ENCODE assay signal across 1 cellular context in the genomic region with DNA sequence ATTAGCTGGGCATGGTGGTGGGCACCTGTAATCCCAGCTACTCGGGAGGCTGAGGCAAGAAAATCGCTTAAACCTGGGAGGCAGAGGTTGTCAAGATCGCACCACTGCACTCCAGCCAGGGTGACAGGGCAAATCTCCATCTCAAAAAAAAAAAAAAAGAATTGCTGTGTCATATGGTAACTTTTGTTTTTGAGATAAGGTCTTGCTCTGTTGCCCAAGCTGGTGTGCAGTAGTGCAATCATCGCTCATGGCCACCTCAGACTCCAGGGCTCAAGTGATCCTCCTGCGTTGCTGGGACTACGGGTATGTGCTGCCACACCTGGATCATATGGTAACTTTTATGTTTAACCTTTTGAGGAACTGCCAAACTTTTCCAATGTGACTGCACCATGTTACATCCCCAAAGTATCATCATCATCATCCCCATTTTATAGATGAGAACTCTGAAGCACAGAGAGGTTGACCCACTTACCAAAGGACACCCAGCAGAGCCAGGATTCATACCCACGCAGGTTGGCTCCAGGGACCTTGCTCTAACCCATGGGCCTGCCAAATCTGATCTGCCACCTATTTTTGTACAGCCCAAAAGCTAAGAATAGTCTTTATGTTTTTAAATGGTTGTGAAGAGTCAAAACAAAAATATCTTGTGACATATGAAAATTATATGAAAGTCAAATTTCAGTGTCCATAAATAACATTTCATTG.
TF ChIP-seq lines count a peak whose summit lies in the region.

No MANE protein-coding gene starts in this region.

TF ChIP-seq in K562, 482 proteins besides CTCF, POLR2A, EP300 and RAD21 (continued from another document and continues in another):
- TF ChIP-seq, protein P1, sequence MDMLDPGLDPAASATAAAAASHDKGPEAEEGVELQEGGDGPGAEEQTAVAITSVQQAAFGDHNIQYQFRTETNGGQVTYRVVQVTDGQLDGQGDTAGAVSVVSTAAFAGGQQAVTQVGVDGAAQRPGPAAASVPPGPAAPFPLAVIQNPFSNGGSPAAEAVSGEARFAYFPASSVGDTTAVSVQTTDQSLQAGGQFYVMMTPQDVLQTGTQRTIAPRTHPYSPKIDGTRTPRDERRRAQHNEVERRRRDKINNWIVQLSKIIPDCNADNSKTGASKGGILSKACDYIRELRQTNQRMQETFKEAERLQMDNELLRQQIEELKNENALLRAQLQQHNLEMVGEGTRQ (CRISPR knock-in tag; IDR thresholded peaks at IDR 0.05) = no peak
- TF ChIP-seq SLC30A9 (CRISPR knock-in tag; IDR thresholded peaks at IDR 0.05) (no peak), SREBF2 (CRISPR knock-in tag; IDR thresholded peaks at IDR 0.05) (no peak), SMAD2 (IDR thresholded peaks at IDR 0.05; ENCODE audit: low read depth, low read length) (no peak), SPI1 (IDR thresholded peaks at IDR 0.05; ENCODE audit: borderline replicate concordance, low read depth, low read length) (0 out of 2 replicates have a peak, but pooled peaks have one; percentile 32), ZEB2 (IDR thresholded peaks at IDR 0.05) (peak; percentile 43; the same call in 1 of the 2 replicates), ZNF57 (CRISPR knock-in tag; IDR thresholded peaks at IDR 0.05) (no peak), TOE1 (IDR thresholded peaks at IDR 0.05; ENCODE audit: borderline replicate concordance) (no peak), TOE1 (CRISPR knock-in tag; IDR thresholded peaks at IDR 0.05; ENCODE audit: borderline replicate concordance, low read depth) (no peak), CBFA2T2 (conservative IDR thresholded peaks at IDR 0.05) (peak; percentile 74), TRIM28 (IDR thresholded peaks at IDR 0.05) (peak; percentile 84), HEY1 (CRISPR knock-in tag; IDR thresholded peaks at IDR 0.05; ENCODE audit: borderline replicate concordance) (no peak), NUFIP1 (IDR thresholded peaks at IDR 0.05; ENCODE audit: partially characterized antibody) (no peak), BACH1 (tag; IDR thresholded peaks at IDR 0.05) (peak; percentile 99), ZNF75A (CRISPR knock-in tag; IDR thresholded peaks at IDR 0.05) (no peak), CCNT2 (IDR thresholded peaks at IDR 0.05; ENCODE audit: borderline replicate concordance, extremely low read depth, insufficient read length, low read depth, low read length) (no peak), ESRRA (IDR thresholded peaks at IDR 0.05; ENCODE audit: borderline replicate concordance, low read depth) (no peak; the same call in 1 of the 2 replicates), XRCC5 (IDR thresholded peaks at IDR 0.05; ENCODE audit: low read depth, low read length) (no peak), SRSF3 (IDR thresholded peaks at IDR 0.05; ENCODE audit: insufficient read depth, low read length) (no peak), THRAP3 (IDR thresholded peaks at IDR 0.05; ENCODE audit: borderline replicate concordance) (no peak), XRCC3 (IDR thresholded peaks at IDR 0.05) (no peak), ZNF668 (CRISPR knock-in tag; IDR thresholded peaks at IDR 0.05) (no peak), ZNF174 (CRISPR knock-in tag; IDR thresholded peaks at IDR 0.05) (no peak), ZNF217 (CRISPR knock-in tag; IDR thresholded peaks at IDR 0.05) (no peak), IRF2 (CRISPR knock-in tag; IDR thresholded peaks at IDR 0.05) (no peak), KAT8 (IDR thresholded peaks at IDR 0.05; ENCODE audit: low read depth) (no peak), MXI1 (IDR thresholded peaks at IDR 0.05; ENCODE audit: low read depth, low read length) (no peak), CBX8 (IDR thresholded peaks at IDR 0.05; ENCODE audit: borderline replicate concordance, extremely low read depth, low read depth, low read length, poor library complexity, severe bottlenecking) (no peak), RUNX1 (IDR thresholded peaks at IDR 0.05; ENCODE audit: low read depth) (no peak), MEF2A (IDR thresholded peaks at IDR 0.05; ENCODE audit: control insufficient read depth, low read depth, low read length) (no peak), CBFA2T3 (IDR thresholded peaks at IDR 0.05) (peak; percentile 87), FOXP1 (CRISPR knock-in tag; IDR thresholded peaks at IDR 0.05) (0 out of 2 replicates have a peak, but pooled peaks have one; percentile 50), BCOR (IDR thresholded peaks at IDR 0.05) (peak; percentile 100), RFX5 (IDR thresholded peaks at IDR 0.05; ENCODE audit: low read depth, low read length) (no peak)
- TF ChIP-seq, protein P2, sequence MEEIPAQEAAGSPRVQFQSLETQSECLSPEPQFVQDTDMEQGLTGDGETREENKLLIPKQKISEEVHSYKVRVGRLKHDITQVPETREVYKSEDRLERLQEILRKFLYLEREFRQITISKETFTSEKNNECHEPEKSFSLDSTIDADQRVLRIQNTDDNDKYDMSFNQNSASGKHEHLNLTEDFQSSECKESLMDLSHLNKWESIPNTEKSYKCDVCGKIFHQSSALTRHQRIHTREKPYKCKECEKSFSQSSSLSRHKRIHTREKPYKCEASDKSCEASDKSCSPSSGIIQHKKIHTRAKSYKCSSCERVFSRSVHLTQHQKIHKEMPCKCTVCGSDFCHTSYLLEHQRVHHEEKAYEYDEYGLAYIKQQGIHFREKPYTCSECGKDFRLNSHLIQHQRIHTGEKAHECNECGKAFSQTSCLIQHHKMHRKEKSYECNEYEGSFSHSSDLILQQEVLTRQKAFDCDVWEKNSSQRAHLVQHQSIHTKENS (CRISPR knock-in tag; IDR thresholded peaks at IDR 0.05) = no peak
- TF ChIP-seq, protein P3, sequence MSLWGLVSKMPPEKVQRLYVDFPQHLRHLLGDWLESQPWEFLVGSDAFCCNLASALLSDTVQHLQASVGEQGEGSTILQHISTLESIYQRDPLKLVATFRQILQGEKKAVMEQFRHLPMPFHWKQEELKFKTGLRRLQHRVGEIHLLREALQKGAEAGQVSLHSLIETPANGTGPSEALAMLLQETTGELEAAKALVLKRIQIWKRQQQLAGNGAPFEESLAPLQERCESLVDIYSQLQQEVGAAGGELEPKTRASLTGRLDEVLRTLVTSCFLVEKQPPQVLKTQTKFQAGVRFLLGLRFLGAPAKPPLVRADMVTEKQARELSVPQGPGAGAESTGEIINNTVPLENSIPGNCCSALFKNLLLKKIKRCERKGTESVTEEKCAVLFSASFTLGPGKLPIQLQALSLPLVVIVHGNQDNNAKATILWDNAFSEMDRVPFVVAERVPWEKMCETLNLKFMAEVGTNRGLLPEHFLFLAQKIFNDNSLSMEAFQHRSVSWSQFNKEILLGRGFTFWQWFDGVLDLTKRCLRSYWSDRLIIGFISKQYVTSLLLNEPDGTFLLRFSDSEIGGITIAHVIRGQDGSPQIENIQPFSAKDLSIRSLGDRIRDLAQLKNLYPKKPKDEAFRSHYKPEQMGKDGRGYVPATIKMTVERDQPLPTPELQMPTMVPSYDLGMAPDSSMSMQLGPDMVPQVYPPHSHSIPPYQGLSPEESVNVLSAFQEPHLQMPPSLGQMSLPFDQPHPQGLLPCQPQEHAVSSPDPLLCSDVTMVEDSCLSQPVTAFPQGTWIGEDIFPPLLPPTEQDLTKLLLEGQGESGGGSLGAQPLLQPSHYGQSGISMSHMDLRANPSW (CRISPR knock-in tag; IDR thresholded peaks at IDR 0.05) = no peak
- TF ChIP-seq, protein P4, sequence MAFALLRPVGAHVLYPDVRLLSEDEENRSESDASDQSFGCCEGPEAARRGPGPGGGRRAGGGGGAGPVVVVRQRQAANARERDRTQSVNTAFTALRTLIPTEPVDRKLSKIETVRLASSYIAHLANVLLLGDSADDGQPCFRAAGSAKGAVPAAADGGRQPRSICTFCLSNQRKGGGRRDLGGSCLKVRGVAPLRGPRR (CRISPR knock-in tag; IDR thresholded peaks at IDR 0.05) = no peak
- TF ChIP-seq, protein P5, sequence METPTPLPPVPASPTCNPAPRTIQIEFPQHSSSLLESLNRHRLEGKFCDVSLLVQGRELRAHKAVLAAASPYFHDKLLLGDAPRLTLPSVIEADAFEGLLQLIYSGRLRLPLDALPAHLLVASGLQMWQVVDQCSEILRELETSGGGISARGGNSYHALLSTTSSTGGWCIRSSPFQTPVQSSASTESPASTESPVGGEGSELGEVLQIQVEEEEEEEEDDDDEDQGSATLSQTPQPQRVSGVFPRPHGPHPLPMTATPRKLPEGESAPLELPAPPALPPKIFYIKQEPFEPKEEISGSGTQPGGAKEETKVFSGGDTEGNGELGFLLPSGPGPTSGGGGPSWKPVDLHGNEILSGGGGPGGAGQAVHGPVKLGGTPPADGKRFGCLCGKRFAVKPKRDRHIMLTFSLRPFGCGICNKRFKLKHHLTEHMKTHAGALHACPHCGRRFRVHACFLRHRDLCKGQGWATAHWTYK (CRISPR knock-in tag; IDR thresholded peaks at IDR 0.05) = no peak
- TF ChIP-seq, protein P6, sequence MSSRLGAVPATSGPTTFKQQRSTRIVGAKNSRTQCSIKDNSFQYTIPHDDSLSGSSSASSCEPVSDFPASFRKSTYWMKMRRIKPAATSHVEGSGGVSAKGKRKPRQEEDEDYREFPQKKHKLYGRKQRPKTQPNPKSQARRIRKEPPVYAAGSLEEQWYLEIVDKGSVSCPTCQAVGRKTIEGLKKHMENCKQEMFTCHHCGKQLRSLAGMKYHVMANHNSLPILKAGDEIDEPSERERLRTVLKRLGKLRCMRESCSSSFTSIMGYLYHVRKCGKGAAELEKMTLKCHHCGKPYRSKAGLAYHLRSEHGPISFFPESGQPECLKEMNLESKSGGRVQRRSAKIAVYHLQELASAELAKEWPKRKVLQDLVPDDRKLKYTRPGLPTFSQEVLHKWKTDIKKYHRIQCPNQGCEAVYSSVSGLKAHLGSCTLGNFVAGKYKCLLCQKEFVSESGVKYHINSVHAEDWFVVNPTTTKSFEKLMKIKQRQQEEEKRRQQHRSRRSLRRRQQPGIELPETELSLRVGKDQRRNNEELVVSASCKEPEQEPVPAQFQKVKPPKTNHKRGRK (tag; IDR thresholded peaks at IDR 0.05) = no peak
- TF ChIP-seq, protein P7, sequence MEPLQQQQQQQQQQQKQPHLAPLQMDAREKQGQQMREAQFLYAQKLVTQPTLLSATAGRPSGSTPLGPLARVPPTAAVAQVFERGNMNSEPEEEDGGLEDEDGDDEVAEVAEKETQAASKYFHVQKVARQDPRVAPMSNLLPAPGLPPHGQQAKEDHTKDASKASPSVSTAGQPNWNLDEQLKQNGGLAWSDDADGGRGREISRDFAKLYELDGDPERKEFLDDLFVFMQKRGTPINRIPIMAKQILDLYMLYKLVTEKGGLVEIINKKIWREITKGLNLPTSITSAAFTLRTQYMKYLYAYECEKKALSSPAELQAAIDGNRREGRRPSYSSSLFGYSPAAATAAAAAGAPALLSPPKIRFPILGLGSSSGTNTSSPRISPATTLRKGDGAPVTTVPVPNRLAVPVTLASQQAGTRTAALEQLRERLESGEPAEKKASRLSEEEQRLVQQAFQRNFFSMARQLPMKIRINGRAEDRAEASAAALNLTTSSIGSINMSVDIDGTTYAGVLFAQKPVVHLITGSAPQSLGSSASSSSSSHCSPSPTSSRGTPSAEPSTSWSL (CRISPR knock-in tag; IDR thresholded peaks at IDR 0.05; ENCODE audit: borderline replicate concordance) = no peak
- TF ChIP-seq, protein P8, sequence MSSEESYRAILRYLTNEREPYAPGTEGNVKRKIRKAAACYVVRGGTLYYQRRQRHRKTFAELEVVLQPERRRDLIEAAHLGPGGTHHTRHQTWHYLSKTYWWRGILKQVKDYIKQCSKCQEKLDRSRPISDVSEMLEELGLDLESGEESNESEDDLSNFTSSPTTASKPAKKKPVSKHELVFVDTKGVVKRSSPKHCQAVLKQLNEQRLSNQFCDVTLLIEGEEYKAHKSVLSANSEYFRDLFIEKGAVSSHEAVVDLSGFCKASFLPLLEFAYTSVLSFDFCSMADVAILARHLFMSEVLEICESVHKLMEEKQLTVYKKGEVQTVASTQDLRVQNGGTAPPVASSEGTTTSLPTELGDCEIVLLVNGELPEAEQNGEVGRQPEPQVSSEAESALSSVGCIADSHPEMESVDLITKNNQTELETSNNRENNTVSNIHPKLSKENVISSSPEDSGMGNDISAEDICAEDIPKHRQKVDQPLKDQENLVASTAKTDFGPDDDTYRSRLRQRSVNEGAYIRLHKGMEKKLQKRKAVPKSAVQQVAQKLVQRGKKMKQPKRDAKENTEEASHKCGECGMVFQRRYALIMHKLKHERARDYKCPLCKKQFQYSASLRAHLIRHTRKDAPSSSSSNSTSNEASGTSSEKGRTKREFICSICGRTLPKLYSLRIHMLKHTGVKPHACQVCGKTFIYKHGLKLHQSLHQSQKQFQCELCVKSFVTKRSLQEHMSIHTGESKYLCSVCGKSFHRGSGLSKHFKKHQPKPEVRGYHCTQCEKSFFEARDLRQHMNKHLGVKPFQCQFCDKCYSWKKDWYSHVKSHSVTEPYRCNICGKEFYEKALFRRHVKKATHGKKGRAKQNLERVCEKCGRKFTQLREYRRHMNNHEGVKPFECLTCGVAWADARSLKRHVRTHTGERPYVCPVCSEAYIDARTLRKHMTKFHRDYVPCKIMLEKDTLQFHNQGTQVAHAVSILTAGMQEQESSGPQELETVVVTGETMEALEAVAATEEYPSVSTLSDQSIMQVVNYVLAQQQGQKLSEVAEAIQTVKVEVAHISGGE (CRISPR knock-in tag; IDR thresholded peaks at IDR 0.05) = peak in 1 of 3 experiments; percentile 50; a peak in 1 of 6 replicates
- TF ChIP-seq, protein P9, sequence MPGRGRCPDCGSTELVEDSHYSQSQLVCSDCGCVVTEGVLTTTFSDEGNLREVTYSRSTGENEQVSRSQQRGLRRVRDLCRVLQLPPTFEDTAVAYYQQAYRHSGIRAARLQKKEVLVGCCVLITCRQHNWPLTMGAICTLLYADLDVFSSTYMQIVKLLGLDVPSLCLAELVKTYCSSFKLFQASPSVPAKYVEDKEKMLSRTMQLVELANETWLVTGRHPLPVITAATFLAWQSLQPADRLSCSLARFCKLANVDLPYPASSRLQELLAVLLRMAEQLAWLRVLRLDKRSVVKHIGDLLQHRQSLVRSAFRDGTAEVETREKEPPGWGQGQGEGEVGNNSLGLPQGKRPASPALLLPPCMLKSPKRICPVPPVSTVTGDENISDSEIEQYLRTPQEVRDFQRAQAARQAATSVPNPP (IDR thresholded peaks at IDR 0.05; ENCODE audit: borderline replicate concordance, insufficient read depth, insufficient read length) = no peak
- TF ChIP-seq, protein P10, sequence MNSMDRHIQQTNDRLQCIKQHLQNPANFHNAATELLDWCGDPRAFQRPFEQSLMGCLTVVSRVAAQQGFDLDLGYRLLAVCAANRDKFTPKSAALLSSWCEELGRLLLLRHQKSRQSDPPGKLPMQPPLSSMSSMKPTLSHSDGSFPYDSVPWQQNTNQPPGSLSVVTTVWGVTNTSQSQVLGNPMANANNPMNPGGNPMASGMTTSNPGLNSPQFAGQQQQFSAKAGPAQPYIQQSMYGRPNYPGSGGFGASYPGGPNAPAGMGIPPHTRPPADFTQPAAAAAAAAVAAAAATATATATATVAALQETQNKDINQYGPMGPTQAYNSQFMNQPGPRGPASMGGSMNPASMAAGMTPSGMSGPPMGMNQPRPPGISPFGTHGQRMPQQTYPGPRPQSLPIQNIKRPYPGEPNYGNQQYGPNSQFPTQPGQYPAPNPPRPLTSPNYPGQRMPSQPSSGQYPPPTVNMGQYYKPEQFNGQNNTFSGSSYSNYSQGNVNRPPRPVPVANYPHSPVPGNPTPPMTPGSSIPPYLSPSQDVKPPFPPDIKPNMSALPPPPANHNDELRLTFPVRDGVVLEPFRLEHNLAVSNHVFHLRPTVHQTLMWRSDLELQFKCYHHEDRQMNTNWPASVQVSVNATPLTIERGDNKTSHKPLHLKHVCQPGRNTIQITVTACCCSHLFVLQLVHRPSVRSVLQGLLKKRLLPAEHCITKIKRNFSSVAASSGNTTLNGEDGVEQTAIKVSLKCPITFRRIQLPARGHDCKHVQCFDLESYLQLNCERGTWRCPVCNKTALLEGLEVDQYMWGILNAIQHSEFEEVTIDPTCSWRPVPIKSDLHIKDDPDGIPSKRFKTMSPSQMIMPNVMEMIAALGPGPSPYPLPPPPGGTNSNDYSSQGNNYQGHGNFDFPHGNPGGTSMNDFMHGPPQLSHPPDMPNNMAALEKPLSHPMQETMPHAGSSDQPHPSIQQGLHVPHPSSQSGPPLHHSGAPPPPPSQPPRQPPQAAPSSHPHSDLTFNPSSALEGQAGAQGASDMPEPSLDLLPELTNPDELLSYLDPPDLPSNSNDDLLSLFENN (IDR thresholded peaks at IDR 0.05; ENCODE audit: low read depth in 2 of 2, low read length in 2 of 2) = no peak
